14 cellular contexts compared by ENCODE assay signal in the genomic region with DNA sequence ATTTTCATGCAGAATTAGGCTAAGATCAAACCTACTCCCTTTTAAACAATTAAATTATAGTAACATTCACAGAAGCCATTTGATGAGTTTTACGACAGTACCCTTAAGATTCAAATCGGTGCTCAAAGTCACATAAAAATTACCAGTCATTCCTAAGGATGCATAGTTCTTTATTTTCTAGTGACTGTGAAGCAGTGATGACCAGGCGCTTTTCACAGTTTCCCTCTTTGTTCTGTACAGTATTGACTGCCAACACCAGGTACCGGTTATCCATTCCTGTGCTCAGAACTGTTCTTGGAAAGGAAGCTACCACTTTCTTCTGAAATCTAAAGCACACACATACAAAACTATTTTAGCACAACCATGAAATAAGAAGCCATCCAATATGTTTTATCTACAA. TPM values are rescaled to one million over a fixed set of nuclear protein-coding genes. Genes with fewer than 3 reads are reported as not detected.
A peak's percentile ranks its signal among the peaks of the same experiment; 100 is the strongest.
DNase-seq lines count a peak whose midpoint lies in the region; ATAC-seq, FAIRE-seq and TF ChIP-seq lines count a peak whose summit lies in the region.
"Had no signal": no experiment of that assay in that cellular context is flagged by ENCODE, and none has a peak within 500 bp of the region (broad histone marks: within the 10 kb centered on the region; RNA-seq: fewer than 3 reads in every experiment).

No MANE protein-coding gene starts in this region.

- TF ChIP-seq POLR2A in K562 (conservative IDR thresholded peaks at IDR 0.05) = no peak

- H3K36me3 ChIP-seq in MM.1S (replicated peaks; ENCODE audit: insufficient read depth, low read length) (peaks cover 8% of the 10 kb centered on the region; the same call in 1 of the 2 replicates), K562 (ENCODE audit: control insufficient read depth, insufficient read depth, low read length) (peaks cover 51% of the 10 kb centered on the region), trophoblast cell (ENCODE audit: control insufficient read depth in 1 of 2, insufficient read depth in 2 of 2, low read length in 2 of 2) (peaks cover 8 to 14% of the 10 kb centered on the region in 2 experiments)
- H3K36me3 ChIP-seq: thoracic aorta had no signal

- peaks cover 5% of the 10 kb centered on the region; the same call in 1 of the 2 replicates for H3K4me1 ChIP-seq in MM.1S (ENCODE audit: low read length)
- peaks cover 9 to 11% of the 10 kb centered on the region in 2 experiments; a peak in 4 of 5 replicates for H3K4me1 ChIP-seq in K562 (replicated peaks in 1 of 2; ENCODE audit: control insufficient read depth in 2 of 2, insufficient read depth in 2 of 2, low read length in 2 of 2)
- H3K4me1 ChIP-seq in trophoblast cell (ENCODE audit: control insufficient read depth in 1 of 2, insufficient read depth in 2 of 2, low read length in 2 of 2) = no peaks in the 10 kb centered on the region

- 47% methylated on average over 4 of the region's 4 CpGs for WGBS in K562 (ENCODE audit: insufficient coverage, low coverage, missing lambda C conversion rate)
- no CpG with 5 or more reads among the region's 4 CpGs for WGBS in trophoblast cell (ENCODE audit: extremely low coverage, insufficient coverage, insufficient read length)

- ATAC-seq in K562 = no peak
- no peak for ATAC-seq in HG02571 (IDR thresholded peaks at IDR 0.05; ENCODE audit: unreplicated experiment)
- ATAC-seq: heart left ventricle had no signal

- BruUV-seq in K562 (replicated peaks; lab: Mats Ljungman, UMichigan) = no TSS peak

- in situ Hi-C loops in K562 (cut with MboI) = no loop called here

- no peak overlapping the region for H2BK120ac ChIP-seq in trophoblast cell (ENCODE audit: insufficient read depth, low read length, poor library complexity)

- H3K9me2 ChIP-seq in MM.1S (replicated peaks; ENCODE audit: insufficient read depth, low read length) = no peaks in the 10 kb centered on the region

- CTCF ChIA-PET in activated CD4-positive, alpha-beta T cell treated with anti-CD3 and anti-CD28 coated beads, Interleukin-2, amount 10 ng/mL, durations not matched to agents 7 days and 5 days (lab: Charles Lee) = interaction anchor here (0.6 to 1.2 kb wide), 4 partner anchors 26 to 69 kb away, joined by 3 to 5 read pairs (median 4); partner anchors contain the start of gene RUFY2
- CTCF ChIA-PET in K562 (lab: Yijun Ruan, JAX; ENCODE audit: low intra/inter-chr PET ratio) = no interaction called here

- H3K79me2 ChIP-seq in MM.1S (ENCODE audit: low read length) (peaks cover 44% of the 10 kb centered on the region), K562 (ENCODE audit: control insufficient read depth, insufficient read depth, low read length) (peaks cover 48% of the 10 kb centered on the region), trophoblast cell (ENCODE audit: control insufficient read depth, insufficient read depth, low read length, poor library complexity) (peaks cover 4% of the 10 kb centered on the region)

- H3K4me1 Mint-ChIP-seq in activated CD4-positive, alpha-beta T cell treated with anti-CD3 and anti-CD28 coated beads, Interleukin-2, amount 10 ng/mL, durations not matched to agents 7 days and 5 days = peaks cover 31% of the 10 kb centered on the region

- H3K9ac ChIP-seq in MM.1S (ENCODE audit: low read length) (no peak overlapping the region), K562 (ENCODE audit: insufficient read depth in 1 of 2, low read depth in 2 of 2, low read length in 2 of 2) (peak overlapping the region in 1 of 2 experiments; percentile 90; a peak in 3 of 4 replicates), trophoblast cell (ENCODE audit: low read length) (no peak overlapping the region)

- no peak overlapping the region for H2AFZ ChIP-seq in MM.1S (ENCODE audit: low read length)
- H2AFZ ChIP-seq in K562 (ENCODE audit: low read depth, low read length) = no peak overlapping the region
- H2AFZ ChIP-seq in trophoblast cell (ENCODE audit: insufficient read depth, low read length, poor library complexity) = no peak overlapping the region

- TF ChIP-seq RAD21 in K562 (CRISPR knock-in tag; conservative IDR thresholded peaks at IDR 0.05 in 1 of 2, IDR thresholded peaks at IDR 0.05 in 1 of 2) = no peak

- no peak overlapping the region for H2BK12ac ChIP-seq in trophoblast cell (ENCODE audit: low read length)

- H2BK5ac ChIP-seq in trophoblast cell (ENCODE audit: low read depth, low read length, poor library complexity) = no peak overlapping the region

- H3K4ac ChIP-seq in trophoblast cell (ENCODE audit: low read depth, low read length) = peak overlapping the region; percentile 71

- TF ChIP-seq EP300 in K562 (IDR thresholded peaks at IDR 0.05; ENCODE audit: low read length) = no peak

- H3K23ac ChIP-seq in trophoblast cell (ENCODE audit: low read length) = no peak overlapping the region

- no peak overlapping the region for H4K91ac ChIP-seq in trophoblast cell (ENCODE audit: low read depth, low read length)

- no peak for DNase-seq in activated CD4-positive, alpha-beta T cell treated with anti-CD3 and anti-CD28 coated beads, Interleukin-2, amount 10 ng/mL, durations not matched to agents 7 days and 5 days
- no peak for DNase-seq in activated CD4-positive, alpha-beta T cell treated with anti-CD3 and anti-CD28 coated beads for 4 hours
- DNase-seq in MM.1S (no peak), K562 (ENCODE audit: extremely low read depth in 1 of 4, low spot score in 3 of 4) (peak in 2 of 4 experiments; percentile 17 to 23), trophoblast cell (no peak), globus pallidus (ENCODE audit: low spot score) (no peak), pons (ENCODE audit: low spot score) (no peak)
- DNase-seq: effector memory CD4-positive, alpha-beta T cell; heart left ventricle; NCI-H1436; NCI-H524 treated with DMSO at 0.1 percent for 48 hours had no signal

- H3F3A ChIP-seq in MM.1S (ENCODE audit: insufficient read depth, low read length) = peaks cover 9% of the 10 kb centered on the region; the same call in 1 of the 2 replicates

- H3K27ac Mint-ChIP-seq in activated CD4-positive, alpha-beta T cell treated with anti-CD3 and anti-CD28 coated beads, Interleukin-2, amount 10 ng/mL, durations not matched to agents 7 days and 5 days = peak overlapping the region; percentile 64

- no peak overlapping the region for H3K14ac ChIP-seq in trophoblast cell (ENCODE audit: low read length)

- H3K9me3 ChIP-seq in MM.1S (replicated peaks; ENCODE audit: insufficient read depth, low read length) (no peaks in the 10 kb centered on the region), K562 (replicated peaks; ENCODE audit: control insufficient read depth, insufficient read depth, low read depth, low read length) (no peaks in the 10 kb centered on the region), trophoblast cell (ENCODE audit: insufficient read depth, low read depth, low read length) (no peaks in the 10 kb centered on the region)
- H3K9me3 ChIP-seq: heart left ventricle, SJSA1, thoracic aorta had no signal

- H3K27me3 ChIP-seq in MM.1S (replicated peaks; ENCODE audit: insufficient read depth, low read length) = no peaks in the 10 kb centered on the region
- no peaks in the 10 kb centered on the region for H3K27me3 ChIP-seq in K562 (ENCODE audit: control insufficient read depth in 2 of 2, insufficient read depth in 2 of 2, low read length in 2 of 2)
- no peaks in the 10 kb centered on the region for H3K27me3 ChIP-seq in trophoblast cell (ENCODE audit: insufficient read depth, low read length)
- H3K27me3 ChIP-seq: heart left ventricle, SJSA1 had no signal

- H3K79me1 ChIP-seq in trophoblast cell (ENCODE audit: low read length) = peaks cover 4% of the 10 kb centered on the region

- H3K4me3 Mint-ChIP-seq in activated CD4-positive, alpha-beta T cell treated with anti-CD3 and anti-CD28 coated beads, Interleukin-2, amount 10 ng/mL, durations not matched to agents 7 days and 5 days = peak overlapping the region; percentile 97

- H2AK5ac ChIP-seq in trophoblast cell (ENCODE audit: low read length) = no peak overlapping the region

- no peak for FAIRE-seq in K562 (lab: Jason Lieb, UNC)

- H3K27ac ChIP-seq in MM.1S (ENCODE audit: low read length) (no peak overlapping the region), K562 (ENCODE audit: extremely low read depth, low read depth, low read length) (peak overlapping the region; percentile 89; the same call in 2 of the 3 replicates), trophoblast cell (ENCODE audit: low read depth, low read length) (no peak overlapping the region)
- H3K27ac ChIP-seq: heart left ventricle, thoracic aorta had no signal

- H3K4me2 ChIP-seq in MM.1S (ENCODE audit: low read depth, low read length) (peak overlapping the region; percentile 80; the same call in 1 of the 2 replicates), K562 (ENCODE audit: insufficient read depth, low read length) (peak overlapping the region; percentile 87), trophoblast cell (ENCODE audit: low read length) (no peak overlapping the region)

- H3K9me1 ChIP-seq in K562 (ENCODE audit: control insufficient read depth, insufficient read depth, low read length) = no peaks in the 10 kb centered on the region

- intact Hi-C loops in K562 (cut with micrococcal nuclease) = loop anchor here (2.0 kb wide), 1 partner anchor 57 kb away; the partner anchor contains the start of gene SLC25A16

- POLR2A ChIA-PET in activated CD4-positive, alpha-beta T cell treated with anti-CD3 and anti-CD28 coated beads, Interleukin-2, amount 10 ng/mL, durations not matched to agents 7 days and 5 days (lab: Charles Lee) = no interaction called here
- POLR2A ChIA-PET in K562 (lab: Yijun Ruan, JAX) = interaction anchor here (2.3 kb wide), 1 partner anchor 14 kb away, joined by 6 read pairs; no protein-coding TSS in a partner anchor

- H3K4me3 ChIP-seq in MM.1S (ENCODE audit: low read length) = no peak overlapping the region
- peak overlapping the region; percentile 60 for H3K4me3 ChIP-seq in K562
- H3K4me3 ChIP-seq in trophoblast cell (ENCODE audit: low read depth, low read length) = no peak overlapping the region
- H3K4me3 ChIP-seq: thoracic aorta had no signal

- no peaks in the 10 kb centered on the region for H3K9me3 Mint-ChIP-seq in activated CD4-positive, alpha-beta T cell treated with anti-CD3 and anti-CD28 coated beads, Interleukin-2, amount 10 ng/mL, durations not matched to agents 7 days and 5 days

- TF ChIP-seq CTCF in MM.1S (IDR thresholded peaks at IDR 0.05; ENCODE audit: low read length) = no peak
- no peak for TF ChIP-seq CTCF in K562 (IDR thresholded peaks at IDR 0.05 in 2 of 3, conservative IDR thresholded peaks at IDR 0.05 in 1 of 3; ENCODE audit: insufficient read depth in 2 of 3, low read depth in 1 of 3, low read length in 3 of 3)

- H4K12ac ChIP-seq in trophoblast cell (ENCODE audit: low read depth, low read length) = no peak overlapping the region

- no peak overlapping the region for H4K8ac ChIP-seq in trophoblast cell (ENCODE audit: low read depth, low read length)

- H3K18ac ChIP-seq in trophoblast cell (ENCODE audit: low read length) = no peak overlapping the region

- no peaks in the 10 kb centered on the region for H3K27me3 Mint-ChIP-seq in activated CD4-positive, alpha-beta T cell treated with anti-CD3 and anti-CD28 coated beads, Interleukin-2, amount 10 ng/mL, durations not matched to agents 7 days and 5 days

- H3K36me3 Mint-ChIP-seq in activated CD4-positive, alpha-beta T cell treated with anti-CD3 and anti-CD28 coated beads, Interleukin-2, amount 10 ng/mL, durations not matched to agents 7 days and 5 days (ENCODE audit: low read depth) = peaks cover 34% of the 10 kb centered on the region

- no peaks in the 10 kb centered on the region for H4K20me1 ChIP-seq in MM.1S (ENCODE audit: insufficient read depth, low read length)
- H4K20me1 ChIP-seq in K562 (replicated peaks; ENCODE audit: control insufficient read depth, insufficient read depth, low read length) = no peaks in the 10 kb centered on the region

RNA-seq across cellular contexts. Expression of gene DNA2, which starts 1.9 kb away (rescaled TPM):
- total RNA-seq in activated CD4-positive, alpha-beta T cell treated with anti-CD3 and anti-CD28 coated beads, Interleukin-2, amount 10 ng/mL, durations not matched to agents 7 days and 5 days = 10 to 100 TPM; 28.4 to 30.3 TPM
- 50.5 and 236 TPM in 2 replicates for total RNA-seq in K562 (2011; cell fraction: chromatin; rRNA removed; ENCODE audit: low replicate concordance)
- 26.7 and 32.4 TPM in 2 replicates for total RNA-seq in K562 (2011; cell fraction: nucleolus; rRNA removed)
- total RNA-seq in K562 (2011; cell fraction: nucleoplasm; rRNA removed) = 64.3 and 73.3 TPM in 2 replicates
- 24.6 and 35.1 TPM in 2 replicates for total RNA-seq in K562 (2014; rRNA removed)
- total RNA-seq in K562 (2014; rRNA removed; fragmentation: Illumina TruSeq; extraction: Trizol) = 51.4 and 59.2 TPM in 2 replicates
- total RNA-seq in K562 (2015; rRNA removed; fragmentation: Illumina TruSeq; extraction: Trizol) = 47.4 and 50.5 TPM in 2 replicates
- 45.8 and 47.7 TPM in 2 replicates for total RNA-seq in K562 (2021)
- 31.8 and 43.5 TPM in 2 replicates for polyA plus RNA-seq in K562 (2011; rRNA removed)
- polyA plus RNA-seq in K562 (2011; cell fraction: cytosol; rRNA removed) = 4.9 and 16.6 TPM in 2 replicates
- 22.2 and 33.6 TPM in 2 replicates for polyA plus RNA-seq in K562 (2011; cell fraction: nucleus; rRNA removed)
- 20.1 and 20.6 TPM in 2 replicates for polyA plus RNA-seq in K562 (2012)
- 38.3 and 40.8 TPM in 2 replicates for polyA plus RNA-seq in K562 (2014; fragmentation: Illumina TruSeq; extraction: Trizol)
- polyA plus RNA-seq in K562 (2014; fragmentation: Nextera tagmentation; extraction: Ambion mirVana) = 10 to 100 TPM; 24.7 to 32.7 TPM
- 31.4 and 35.1 TPM in 2 replicates for polyA plus RNA-seq in K562 (2014; rRNA removed)
- 57.9 and 74.1 TPM in 2 replicates for polyA minus RNA-seq in K562 (2011; rRNA and poly(A)+ RNA removed)
- polyA minus RNA-seq in K562 (2011; cell fraction: cytosol; rRNA and poly(A)+ RNA removed) = 21.9 and 24.0 TPM in 2 replicates
- polyA minus RNA-seq in K562 (2011; cell fraction: nucleus; rRNA and poly(A)+ RNA removed) = 18.6 and 35.5 TPM in 2 replicates
- 8.5 and 9.0 TPM in 2 replicates for polyA plus RNA-seq in trophoblast cell (2013)

RNA-seq across cellular contexts. Expression of gene SLC25A16, which starts 57.5 kb away (rescaled TPM):
- 10 to 100 TPM; 19.8 to 26.4 TPM for total RNA-seq in activated CD4-positive, alpha-beta T cell treated with anti-CD3 and anti-CD28 coated beads, Interleukin-2, amount 10 ng/mL, durations not matched to agents 7 days and 5 days
- total RNA-seq in K562 (2011; cell fraction: chromatin; rRNA removed; ENCODE audit: low replicate concordance) = 154 and 293 TPM in 2 replicates
- total RNA-seq in K562 (2011; cell fraction: nucleolus; rRNA removed) = 80.4 and 84.5 TPM in 2 replicates
- total RNA-seq in K562 (2011; cell fraction: nucleoplasm; rRNA removed) = 109 and 132 TPM in 2 replicates
- total RNA-seq in K562 (2014; rRNA removed) (7.5 and 9.0 TPM in 2 replicates), K562 (2014; rRNA removed; fragmentation: Illumina TruSeq; extraction: Trizol) (25.7 and 32.0 TPM in 2 replicates), K562 (2015; rRNA removed; fragmentation: Illumina TruSeq; extraction: Trizol) (16.7 and 16.8 TPM in 2 replicates), K562 (2021) (21.9 and 24.1 TPM in 2 replicates)
- polyA plus RNA-seq in K562 (2011; rRNA removed) (26.0 and 28.5 TPM in 2 replicates), K562 (2014; fragmentation: Illumina TruSeq; extraction: Trizol) (9.6 and 12.0 TPM in 2 replicates), K562 (2014; fragmentation: Nextera tagmentation; extraction: Ambion mirVana) (1 to 10 TPM; 2.7 to 5.1 TPM), K562 (2014; rRNA removed) (20.0 and 24.6 TPM in 2 replicates)
- 6.3 and 11.1 TPM in 2 replicates for polyA plus RNA-seq in K562 (2011; cell fraction: cytosol; rRNA removed)
- polyA plus RNA-seq in K562 (2011; cell fraction: nucleus; rRNA removed) = 49.8 and 58.5 TPM in 2 replicates
- 6.7 and 9.8 TPM in 2 replicates for polyA plus RNA-seq in K562 (2012)
- polyA minus RNA-seq in K562 (2011; rRNA and poly(A)+ RNA removed) = 36.2 and 41.9 TPM in 2 replicates
- polyA minus RNA-seq in K562 (2011; cell fraction: cytosol; rRNA and poly(A)+ RNA removed) = 22.1 and 26.7 TPM in 2 replicates
- polyA minus RNA-seq in K562 (2011; cell fraction: nucleus; rRNA and poly(A)+ RNA removed) = 18.6 and 24.5 TPM in 2 replicates
- 7.6 and 9.3 TPM in 2 replicates for polyA plus RNA-seq in trophoblast cell (2013)
